In the genomic region with DNA sequence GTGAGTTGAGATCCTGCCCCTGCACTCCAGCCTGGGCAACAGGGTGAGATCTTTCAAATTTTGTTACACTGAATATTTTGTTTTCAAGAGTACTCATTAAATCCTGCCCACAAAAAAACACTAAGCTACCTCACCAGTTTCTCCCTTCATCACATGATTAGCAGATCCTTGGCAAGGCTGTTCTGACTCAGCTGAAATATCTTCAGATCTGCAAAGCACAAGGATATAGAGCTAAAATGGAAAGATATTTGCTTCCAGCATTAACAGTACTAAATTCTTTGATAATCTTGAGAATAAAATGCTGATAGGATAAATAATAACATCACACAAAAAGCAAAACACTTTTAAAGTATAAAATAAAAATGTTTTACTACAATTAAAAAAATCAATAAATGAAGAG, we compare ENCODE assay signal across 15 cellular contexts. TPM values are rescaled to one million over a fixed set of nuclear protein-coding genes. Genes with fewer than 3 reads are reported as not detected.
DNase-seq lines count a peak whose midpoint lies in the region; ATAC-seq and TF ChIP-seq lines count a peak whose summit lies in the region.
"Had no signal": no experiment of that assay in that cellular context is flagged by ENCODE, and none has a peak within 500 bp of the region (broad histone marks: within the 10 kb centered on the region; RNA-seq: fewer than 3 reads in every experiment).

No MANE protein-coding gene starts in this region.

- H3K4me1 Mint-ChIP-seq in activated T-cell treated with anti-CD3 and anti-CD28 coated beads, Interleukin-2, amount 50 U/mL, for 24 hours (ENCODE audit: low read depth) = no peaks in the 10 kb centered on the region
- no peaks in the 10 kb centered on the region for H3K4me1 Mint-ChIP-seq in activated T-cell treated with anti-CD3 and anti-CD28 coated beads, Interleukin-2, amount 50 U/mL, for 72 hours (ENCODE audit: low read depth)

- H3K27ac Mint-ChIP-seq in activated T-cell treated with anti-CD3 and anti-CD28 coated beads, Interleukin-2, amount 50 U/mL, for 24 hours = peak overlapping the region; percentile 54
- no peak overlapping the region for H3K27ac Mint-ChIP-seq in activated T-cell treated with anti-CD3 and anti-CD28 coated beads, Interleukin-2, amount 50 U/mL, for 72 hours
- H3K27ac Mint-ChIP-seq: progenitor cell of endocrine pancreas had no signal

- H3K36me3 ChIP-seq in suprapubic skin (peaks cover 36% of the 10 kb centered on the region), body of pancreas (replicated peaks in 1 of 2; ENCODE audit: insufficient read depth in 1 of 2, low read depth in 2 of 2) (peaks cover 0 to 3% of the 10 kb centered on the region in 2 donors)
- H3K36me3 ChIP-seq: colonic mucosa had no signal

- H3K9me3 Mint-ChIP-seq in activated T-cell treated with anti-CD3 and anti-CD28 coated beads, Interleukin-2, amount 50 U/mL, for 24 hours = no peaks in the 10 kb centered on the region
- H3K9me3 Mint-ChIP-seq in activated T-cell treated with anti-CD3 and anti-CD28 coated beads, Interleukin-2, amount 50 U/mL, for 72 hours = no peaks in the 10 kb centered on the region

- peaks cover 67% of the 10 kb centered on the region for H3K36me3 Mint-ChIP-seq in activated T-cell treated with anti-CD3 and anti-CD28 coated beads, Interleukin-2, amount 50 U/mL, for 24 hours (ENCODE audit: low read depth)
- H3K36me3 Mint-ChIP-seq in activated T-cell treated with anti-CD3 and anti-CD28 coated beads, Interleukin-2, amount 50 U/mL, for 72 hours (ENCODE audit: insufficient read depth in 2 of 2) = peaks cover 5 to 29% of the 10 kb centered on the region in 2 donors

- DNase-seq in activated T-cell treated with anti-CD3 and anti-CD28 coated beads, Interleukin-2, amount 50 U/mL, for 24 hours = no peak
- no peak for DNase-seq in activated T-cell treated with anti-CD3 and anti-CD28 coated beads, Interleukin-2, amount 50 U/mL, for 72 hours
- peak; percentile 74 for DNase-seq in amniotic epithelial cell (ENCODE audit: low read depth)
- peak; percentile 61 for DNase-seq in fibroblast of villous mesenchyme (ENCODE audit: low read depth)
- no peak for DNase-seq in suprapubic skin (ENCODE audit: low spot score in 2 of 2)
- DNase-seq in body of pancreas = no peak
- no peak for DNase-seq in middle frontal gyrus (ENCODE audit: extremely low spot score, low spot score)
- no peak for DNase-seq in NCI-H526 treated with DMSO at 0.1 percent for 48 hours (lab: John Stamatoyannopoulos, UW)
- DNase-seq: activated CD4-positive, alpha-beta T cell treated with anti-CD3 and anti-CD28 coated beads for 48 hours; colonic mucosa; GF-D8; NCI-H1105; NCI-H748 treated with DMSO at 0.1 percent for 48 hours; stimulated activated CD4-positive, alpha-beta T cell treated with anti-CD3 and anti-CD28 coated beads, Interleukin-4, amount 100 ng/mL, for 4 hours had no signal

- ATAC-seq in activated T-cell treated with anti-CD3 and anti-CD28 coated beads, Interleukin-2, amount 50 U/mL, for 72 hours (replicated peaks in 1 of 2) = no peak
- ATAC-seq in body of pancreas = no peak

- H3K9me3 ChIP-seq in suprapubic skin (no peaks in the 10 kb centered on the region), body of pancreas (no peaks in the 10 kb centered on the region)
- H3K9me3 ChIP-seq: colonic mucosa had no signal

- H3K27me3 ChIP-seq in suprapubic skin = no peaks in the 10 kb centered on the region
- no peaks in the 10 kb centered on the region for H3K27me3 ChIP-seq in body of pancreas
- H3K27me3 ChIP-seq: colonic mucosa had no signal

- TF ChIP-seq POLR2A in suprapubic skin (IDR thresholded peaks at IDR 0.05) (no peak), body of pancreas (IDR thresholded peaks at IDR 0.05) (no peak)

- no peak overlapping the region for H3K4me3 Mint-ChIP-seq in activated T-cell treated with anti-CD3 and anti-CD28 coated beads, Interleukin-2, amount 50 U/mL, for 24 hours
- H3K4me3 Mint-ChIP-seq in activated T-cell treated with anti-CD3 and anti-CD28 coated beads, Interleukin-2, amount 50 U/mL, for 72 hours = no peak overlapping the region

- TF ChIP-seq CTCF in fibroblast of villous mesenchyme (IDR thresholded peaks at IDR 0.05; ENCODE audit: insufficient read depth, low read depth, low read length) = no peak
- TF ChIP-seq CTCF in suprapubic skin (IDR thresholded peaks at IDR 0.05) = no peak
- TF ChIP-seq CTCF in body of pancreas (IDR thresholded peaks at IDR 0.05) = no peak

- H3K4me3 ChIP-seq in fibroblast of villous mesenchyme (ENCODE audit: low read depth, low read length) = no peak overlapping the region
- no peak overlapping the region for H3K4me3 ChIP-seq in suprapubic skin
- no peak overlapping the region for H3K4me3 ChIP-seq in body of pancreas
- H3K4me3 ChIP-seq: colonic mucosa had no signal

- peaks cover 8% of the 10 kb centered on the region for H3K4me1 ChIP-seq in suprapubic skin
- no peaks in the 10 kb centered on the region for H3K4me1 ChIP-seq in body of pancreas
- H3K4me1 ChIP-seq: colonic mucosa had no signal

- no peaks in the 10 kb centered on the region for H3K27me3 Mint-ChIP-seq in activated T-cell treated with anti-CD3 and anti-CD28 coated beads, Interleukin-2, amount 50 U/mL, for 24 hours
- H3K27me3 Mint-ChIP-seq in activated T-cell treated with anti-CD3 and anti-CD28 coated beads, Interleukin-2, amount 50 U/mL, for 72 hours (ENCODE audit: low read depth) = no peaks in the 10 kb centered on the region
- H3K27me3 Mint-ChIP-seq: progenitor cell of endocrine pancreas had no signal

- peak overlapping the region; percentile 29 for H3K27ac ChIP-seq in suprapubic skin
- no peak overlapping the region for H3K27ac ChIP-seq in body of pancreas
- H3K27ac ChIP-seq: colonic mucosa had no signal

- intact Hi-C loops in body of pancreas (cut with DNase I) = no loop called here

- TF ChIP-seq EP300 in suprapubic skin (IDR thresholded peaks at IDR 0.05) = no peak

RNA-seq across cellular contexts. Expression of a gene that starts 28.3 kb away (rescaled TPM):
- 100 to 1,000 TPM; 237 to 257 TPM for total RNA-seq in activated T-cell treated with anti-CD3 and anti-CD28 coated beads, Interleukin-2, amount 50 U/mL, for 72 hours
- total RNA-seq in fibroblast of villous mesenchyme (12.6 and 13.8 TPM in 2 replicates), suprapubic skin (10 to 100 TPM in 1 of 4 donors, 1 to 10 TPM in 3; 6.6 to 13.5 (median 7.8) TPM), body of pancreas (1 to 10 TPM; 1.0 to 4.9 TPM)

Comparison
In these comparisons a context has a peak if more than half of its experiments do, and no peak if none do; other contexts are left out.
1. DNase-seq: peak in amniotic epithelial cell (single experiment) and fibroblast of villous mesenchyme (single experiment); none in activated T-cell treated with anti-CD3 and anti-CD28 coated beads, Interleukin-2, amount 50 U/mL, for 24 hours (single experiment), activated T-cell treated with anti-CD3 and anti-CD28 coated beads, Interleukin-2, amount 50 U/mL, for 72 hours (0 of 2), suprapubic skin (0 of 2), body of pancreas (0 of 4), middle frontal gyrus (single experiment) and NCI-H526 treated with DMSO at 0.1 percent for 48 hours (single experiment).
2. RNA of a gene that starts 28.3 kb away (total RNA-seq): 237 to 257 TPM in activated T-cell treated with anti-CD3 and anti-CD28 coated beads, Interleukin-2, amount 50 U/mL, for 72 hours; 12.6 to 13.8 TPM in fibroblast of villous mesenchyme, 6.6 to 13.5 TPM in suprapubic skin and 1.0 to 4.9 TPM in body of pancreas; every median in the first group is over 10 times any median in the second.